In the genomic region with DNA sequence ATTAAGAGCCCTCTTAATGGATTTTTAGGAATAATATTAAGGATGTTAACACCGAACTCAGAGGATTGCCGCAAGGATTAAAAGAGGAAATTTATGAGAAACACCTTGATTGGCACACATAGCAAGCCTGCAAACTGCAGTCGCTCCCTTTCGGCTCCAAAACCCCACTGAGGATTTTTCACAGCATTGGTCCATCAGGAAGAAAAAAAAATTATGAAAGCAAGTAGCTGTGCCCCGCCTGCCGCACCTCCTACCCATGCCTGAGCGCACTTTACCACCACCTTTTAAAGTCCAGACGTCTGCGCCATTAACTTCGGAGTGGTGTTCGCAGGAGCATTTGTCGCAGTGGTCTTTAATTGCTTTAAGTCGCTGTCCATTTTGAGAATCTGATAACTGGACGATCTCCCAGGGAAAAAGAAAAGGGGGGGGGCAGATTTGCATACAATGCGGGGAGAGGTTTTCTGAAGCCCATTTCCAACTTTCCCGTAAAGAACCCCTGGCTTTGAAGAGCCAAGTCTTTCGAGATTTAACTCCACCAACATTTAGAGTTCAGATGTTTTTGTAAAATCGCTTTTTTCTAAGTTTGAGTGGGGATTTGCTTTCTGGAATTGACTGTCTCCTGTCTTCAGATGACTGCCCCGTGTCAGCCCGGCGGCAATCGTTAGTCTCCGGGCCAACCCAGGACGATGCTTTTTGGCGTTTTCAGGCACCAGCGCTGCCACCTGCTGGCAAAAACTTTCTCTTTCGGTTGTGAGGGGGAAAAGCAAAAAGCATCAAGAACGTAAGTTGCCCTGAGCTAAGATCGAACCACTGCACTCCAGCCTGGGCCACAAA, we compare ENCODE assay signal across 1 cellular context.
TF ChIP-seq lines count a peak whose summit lies in the region.

No MANE protein-coding gene starts in this region.

TF ChIP-seq in K562, 482 proteins besides CTCF, POLR2A, EP300 and RAD21 (continued from another document and continues in another):
- TF ChIP-seq, protein P1, sequence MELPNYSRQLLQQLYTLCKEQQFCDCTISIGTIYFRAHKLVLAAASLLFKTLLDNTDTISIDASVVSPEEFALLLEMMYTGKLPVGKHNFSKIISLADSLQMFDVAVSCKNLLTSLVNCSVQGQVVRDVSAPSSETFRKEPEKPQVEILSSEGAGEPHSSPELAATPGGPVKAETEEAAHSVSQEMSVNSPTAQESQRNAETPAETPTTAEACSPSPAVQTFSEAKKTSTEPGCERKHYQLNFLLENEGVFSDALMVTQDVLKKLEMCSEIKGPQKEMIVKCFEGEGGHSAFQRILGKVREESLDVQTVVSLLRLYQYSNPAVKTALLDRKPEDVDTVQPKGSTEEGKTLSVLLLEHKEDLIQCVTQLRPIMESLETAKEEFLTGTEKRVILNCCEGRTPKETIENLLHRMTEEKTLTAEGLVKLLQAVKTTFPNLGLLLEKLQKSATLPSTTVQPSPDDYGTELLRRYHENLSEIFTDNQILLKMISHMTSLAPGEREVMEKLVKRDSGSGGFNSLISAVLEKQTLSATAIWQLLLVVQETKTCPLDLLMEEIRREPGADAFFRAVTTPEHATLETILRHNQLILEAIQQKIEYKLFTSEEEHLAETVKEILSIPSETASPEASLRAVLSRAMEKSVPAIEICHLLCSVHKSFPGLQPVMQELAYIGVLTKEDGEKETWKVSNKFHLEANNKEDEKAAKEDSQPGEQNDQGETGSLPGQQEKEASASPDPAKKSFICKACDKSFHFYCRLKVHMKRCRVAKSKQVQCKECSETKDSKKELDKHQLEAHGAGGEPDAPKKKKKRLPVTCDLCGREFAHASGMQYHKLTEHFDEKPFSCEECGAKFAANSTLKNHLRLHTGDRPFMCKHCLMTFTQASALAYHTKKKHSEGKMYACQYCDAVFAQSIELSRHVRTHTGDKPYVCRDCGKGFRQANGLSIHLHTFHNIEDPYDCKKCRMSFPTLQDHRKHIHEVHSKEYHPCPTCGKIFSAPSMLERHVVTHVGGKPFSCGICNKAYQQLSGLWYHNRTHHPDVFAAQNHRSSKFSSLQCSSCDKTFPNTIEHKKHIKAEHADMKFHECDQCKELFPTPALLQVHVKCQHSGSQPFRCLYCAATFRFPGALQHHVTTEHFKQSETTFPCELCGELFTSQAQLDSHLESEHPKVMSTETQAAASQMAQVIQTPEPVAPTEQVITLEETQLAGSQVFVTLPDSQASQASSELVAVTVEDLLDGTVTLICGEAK (IDR thresholded peaks at IDR 0.05): no peak
- TF ChIP-seq, protein P1 (CRISPR knock-in tag; IDR thresholded peaks at IDR 0.05): no peak
- TF ChIP-seq PTRF (tag; IDR thresholded peaks at IDR 0.05) (no peak), L3MBTL2 (IDR thresholded peaks at IDR 0.05) (peak; percentile 40; the same call in 1 of the 2 replicates), ZEB2 (IDR thresholded peaks at IDR 0.05) (no peak), LCOR (CRISPR knock-in tag; IDR thresholded peaks at IDR 0.05) (peak; percentile 58; the same call in 1 of the 2 replicates), HDGF (IDR thresholded peaks at IDR 0.05) (no peak), ZFPM2 (CRISPR knock-in tag; IDR thresholded peaks at IDR 0.05) (no peak), HMBOX1 (IDR thresholded peaks at IDR 0.05) (peak; percentile 45; the same call in 1 of the 2 replicates), FOXK1 (CRISPR knock-in tag; IDR thresholded peaks at IDR 0.05; ENCODE audit: borderline replicate concordance) (no peak), ZNF212 (CRISPR knock-in tag; IDR thresholded peaks at IDR 0.05) (no peak), NCOR1 (IDR thresholded peaks at IDR 0.05) (no peak), SMAD4 (CRISPR knock-in tag; conservative IDR thresholded peaks at IDR 0.05) (0 out of 2 replicates have a peak, but pooled peaks have one; percentile 19), RFX1 (IDR thresholded peaks at IDR 0.05) (no peak), ADNP (tag; IDR thresholded peaks at IDR 0.05) (no peak), YBX1 (IDR thresholded peaks at IDR 0.05) (no peak), ATF7 (IDR thresholded peaks at IDR 0.05) (no peak), BCOR (IDR thresholded peaks at IDR 0.05) (no peak), TRIM24 (IDR thresholded peaks at IDR 0.05) (no peak), FOXM1 (IDR thresholded peaks at IDR 0.05; ENCODE audit: low read depth) (no peak), FOXM1 (CRISPR knock-in tag; IDR thresholded peaks at IDR 0.05; ENCODE audit: low read depth) (no peak), TCFL5 (CRISPR knock-in tag; conservative IDR thresholded peaks at IDR 0.05) (no peak), TEAD2 (tag; IDR thresholded peaks at IDR 0.05) (no peak), THRAP3 (IDR thresholded peaks at IDR 0.05; ENCODE audit: borderline replicate concordance) (no peak), HNRNPK (IDR thresholded peaks at IDR 0.05; ENCODE audit: low read depth, low read length, poor library complexity, severe bottlenecking) (no peak), DMBX1 (CRISPR knock-in tag; IDR thresholded peaks at IDR 0.05; ENCODE audit: borderline replicate concordance) (no peak), ZNF324 (CRISPR knock-in tag; IDR thresholded peaks at IDR 0.05) (no peak), ATF1 (CRISPR knock-in tag; IDR thresholded peaks at IDR 0.05) (no peak), ATF1 (tag; IDR thresholded peaks at IDR 0.05) (no peak), TEAD1 (CRISPR knock-in tag; IDR thresholded peaks at IDR 0.05) (no peak), NCOA1 (IDR thresholded peaks at IDR 0.05; ENCODE audit: low read depth) (no peak), SRSF7 (optimal IDR thresholded peaks at IDR 0.05; ENCODE audit: low read depth, low read length) (no peak), ZNF609 (CRISPR knock-in tag; IDR thresholded peaks at IDR 0.05; ENCODE audit: borderline replicate concordance) (no peak), TCF7 (IDR thresholded peaks at IDR 0.05; ENCODE audit: borderline replicate concordance) (no peak), PRPF4 (IDR thresholded peaks at IDR 0.05; ENCODE audit: insufficient read depth, low read depth, low read length, poor library complexity, severe bottlenecking) (no peak), MTF1 (CRISPR knock-in tag; IDR thresholded peaks at IDR 0.05; ENCODE audit: borderline replicate concordance) (no peak), CAMTA2 (CRISPR knock-in tag; conservative IDR thresholded peaks at IDR 0.05) (no peak), TAL1 (IDR thresholded peaks at IDR 0.05) (no peak), GTF2F1 (IDR thresholded peaks at IDR 0.05; ENCODE audit: low read depth, low read length) (no peak), GABPA (tag; conservative IDR thresholded peaks at IDR 0.05; ENCODE audit: low read depth) (no peak), ZBTB8A (IDR thresholded peaks at IDR 0.05; ENCODE audit: partially characterized antibody) (no peak)
- TF ChIP-seq, protein P2, sequence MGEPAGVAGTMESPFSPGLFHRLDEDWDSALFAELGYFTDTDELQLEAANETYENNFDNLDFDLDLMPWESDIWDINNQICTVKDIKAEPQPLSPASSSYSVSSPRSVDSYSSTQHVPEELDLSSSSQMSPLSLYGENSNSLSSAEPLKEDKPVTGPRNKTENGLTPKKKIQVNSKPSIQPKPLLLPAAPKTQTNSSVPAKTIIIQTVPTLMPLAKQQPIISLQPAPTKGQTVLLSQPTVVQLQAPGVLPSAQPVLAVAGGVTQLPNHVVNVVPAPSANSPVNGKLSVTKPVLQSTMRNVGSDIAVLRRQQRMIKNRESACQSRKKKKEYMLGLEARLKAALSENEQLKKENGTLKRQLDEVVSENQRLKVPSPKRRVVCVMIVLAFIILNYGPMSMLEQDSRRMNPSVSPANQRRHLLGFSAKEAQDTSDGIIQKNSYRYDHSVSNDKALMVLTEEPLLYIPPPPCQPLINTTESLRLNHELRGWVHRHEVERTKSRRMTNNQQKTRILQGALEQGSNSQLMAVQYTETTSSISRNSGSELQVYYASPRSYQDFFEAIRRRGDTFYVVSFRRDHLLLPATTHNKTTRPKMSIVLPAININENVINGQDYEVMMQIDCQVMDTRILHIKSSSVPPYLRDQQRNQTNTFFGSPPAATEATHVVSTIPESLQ (CRISPR knock-in tag; IDR thresholded peaks at IDR 0.05): no peak
- TF ChIP-seq, protein P3, sequence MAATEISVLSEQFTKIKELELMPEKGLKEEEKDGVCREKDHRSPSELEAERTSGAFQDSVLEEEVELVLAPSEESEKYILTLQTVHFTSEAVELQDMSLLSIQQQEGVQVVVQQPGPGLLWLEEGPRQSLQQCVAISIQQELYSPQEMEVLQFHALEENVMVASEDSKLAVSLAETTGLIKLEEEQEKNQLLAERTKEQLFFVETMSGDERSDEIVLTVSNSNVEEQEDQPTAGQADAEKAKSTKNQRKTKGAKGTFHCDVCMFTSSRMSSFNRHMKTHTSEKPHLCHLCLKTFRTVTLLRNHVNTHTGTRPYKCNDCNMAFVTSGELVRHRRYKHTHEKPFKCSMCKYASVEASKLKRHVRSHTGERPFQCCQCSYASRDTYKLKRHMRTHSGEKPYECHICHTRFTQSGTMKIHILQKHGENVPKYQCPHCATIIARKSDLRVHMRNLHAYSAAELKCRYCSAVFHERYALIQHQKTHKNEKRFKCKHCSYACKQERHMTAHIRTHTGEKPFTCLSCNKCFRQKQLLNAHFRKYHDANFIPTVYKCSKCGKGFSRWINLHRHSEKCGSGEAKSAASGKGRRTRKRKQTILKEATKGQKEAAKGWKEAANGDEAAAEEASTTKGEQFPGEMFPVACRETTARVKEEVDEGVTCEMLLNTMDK (IDR thresholded peaks at IDR 0.05; ENCODE audit: borderline replicate concordance, insufficient read depth, low read depth, low read length, poor library complexity, severe bottlenecking): peak; percentile 12
- TF ChIP-seq, protein P4, sequence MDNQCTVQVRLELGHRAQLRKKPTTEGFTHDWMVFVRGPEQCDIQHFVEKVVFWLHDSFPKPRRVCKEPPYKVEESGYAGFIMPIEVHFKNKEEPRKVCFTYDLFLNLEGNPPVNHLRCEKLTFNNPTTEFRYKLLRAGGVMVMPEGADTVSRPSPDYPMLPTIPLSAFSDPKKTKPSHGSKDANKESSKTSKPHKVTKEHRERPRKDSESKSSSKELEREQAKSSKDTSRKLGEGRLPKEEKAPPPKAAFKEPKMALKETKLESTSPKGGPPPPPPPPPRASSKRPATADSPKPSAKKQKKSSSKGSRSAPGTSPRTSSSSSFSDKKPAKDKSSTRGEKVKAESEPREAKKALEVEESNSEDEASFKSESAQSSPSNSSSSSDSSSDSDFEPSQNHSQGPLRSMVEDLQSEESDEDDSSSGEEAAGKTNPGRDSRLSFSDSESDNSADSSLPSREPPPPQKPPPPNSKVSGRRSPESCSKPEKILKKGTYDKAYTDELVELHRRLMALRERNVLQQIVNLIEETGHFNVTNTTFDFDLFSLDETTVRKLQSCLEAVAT (IDR thresholded peaks at IDR 0.05): no peak
